21 cellular contexts compared by ENCODE assay signal in the genomic region with DNA sequence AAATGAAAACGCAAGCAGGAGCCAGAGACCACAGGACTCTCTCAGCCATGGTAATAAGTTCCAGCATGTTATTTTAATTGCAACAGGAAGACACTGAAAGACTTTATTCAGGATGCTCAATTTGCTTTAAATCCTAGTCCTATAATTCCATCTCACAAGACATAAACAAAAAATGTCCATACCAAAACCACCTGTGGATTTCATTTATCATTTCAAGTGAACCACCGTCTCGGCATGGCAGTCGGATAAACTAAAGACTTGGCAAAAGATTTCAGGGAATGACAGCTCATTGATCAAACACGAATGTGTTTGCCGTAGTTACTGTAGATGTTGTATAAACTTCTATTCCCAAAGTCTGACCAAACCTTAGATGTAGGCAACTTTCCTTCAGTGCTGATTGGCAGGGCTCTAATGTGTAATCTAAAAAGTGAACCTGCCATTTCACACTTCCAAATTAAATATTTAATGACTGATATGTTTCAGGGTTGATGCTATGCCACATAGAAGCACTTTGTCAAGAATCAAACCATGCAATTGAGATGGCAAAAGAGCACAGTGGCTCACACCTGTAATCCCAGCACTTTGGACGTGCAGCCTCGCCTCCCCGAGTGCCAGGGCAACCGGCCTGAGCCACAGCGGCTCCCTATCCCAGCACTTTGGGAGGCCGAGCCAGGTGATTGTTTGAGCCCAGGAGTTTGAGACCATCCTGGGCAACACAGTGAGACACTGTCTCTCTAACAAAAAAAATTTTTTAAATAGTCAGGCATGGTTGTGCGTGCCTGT.
"Had no signal": no experiment of that assay in that cellular context is flagged by ENCODE, and none has a peak within 500 bp of the region (broad histone marks: within the 10 kb centered on the region; RNA-seq: fewer than 3 reads in every experiment).

No MANE protein-coding gene starts in this region.

- H3K27ac ChIP-seq: dorsolateral prefrontal cortex, right atrium auricular region, sigmoid colon, skin epidermis, thoracic aorta, transverse colon had no signal

- H3K4me1 ChIP-seq: right atrium auricular region, sigmoid colon, transverse colon had no signal

- ATAC-seq: left colon; left ventricle myocardium superior; natural killer cell treated with Interleukin-12 subunit alpha and Interleukin-12 subunit beta and Interleukin-15 and Interleukin-18, amount 100 ng/mL, for 72 hours; stimulated activated naive B cell treated with anti-CD40 and anti-IgM and Interleukin-4, amounts not matched to agents 10 μg/mL and 1 μg/mL and 100 μg/mL, for 72 hours; stimulated activated naive CD8-positive, alpha-beta T cell treated with anti-CD3 and anti-CD28 coated beads, Interleukin-15, amount 100 ng/mL, for 72 hours had no signal

- H3K9me3 ChIP-seq: right atrium auricular region, sigmoid colon, thoracic aorta, transverse colon had no signal

- H3K27me3 ChIP-seq: dorsolateral prefrontal cortex, right atrium auricular region, sigmoid colon, transverse colon had no signal

- H3K36me3 ChIP-seq: right atrium auricular region, sigmoid colon, thoracic aorta, transverse colon had no signal

- DNase-seq: cortex of kidney; dorsolateral prefrontal cortex; effector CD8-positive, alpha-beta T cell; foreskin fibroblast; hippocampal formation; left colon; left ventricle myocardium superior; mesenchymal stem cell; midbrain; occipital lobe; sigmoid colon; stimulated activated CD4-positive, alpha-beta T cell treated with anti-CD3 and anti-CD28 coated beads, Interleukin-2, amount 100 ng/mL, for 24 hours; stimulated activated CD4-positive, alpha-beta T cell treated with anti-CD3 and anti-CD28 coated beads, Interleukin-4, amount 100 ng/mL, for 4 hours; stimulated activated naive B cell treated with anti-CD40 and anti-IgM and Interleukin-4, amounts not matched to agents 10 μg/mL and 1 μg/mL and 100 μg/mL, for 72 hours; stimulated activated naive CD8-positive, alpha-beta T cell treated with anti-CD3 and anti-CD28 coated beads, Interleukin-15, amount 100 ng/mL, for 72 hours; transverse colon had no signal

- H3K4me3 ChIP-seq: dorsolateral prefrontal cortex, lung, right atrium auricular region, sigmoid colon, skin epidermis, thoracic aorta, transverse colon had no signal
